In genomic region chr2:69980408-69980807, GRCh38 we compare ENCODE assay signal across 17 cellular contexts.
"Had no signal": no experiment of that assay in that cellular context is flagged by ENCODE, and none has a peak within 500 bp of the region (broad histone marks: within the 10 kb centered on the region; RNA-seq: fewer than 3 reads in every experiment).

No MANE protein-coding gene starts in this region.

- H3K27ac ChIP-seq: heart left ventricle, left ventricle myocardium inferior, neural progenitor cell, parathyroid adenoma, skin epidermis, thyroid gland, uterus, WERI-Rb-1 had no signal

- H3K4me3 ChIP-seq: heart left ventricle, left ventricle myocardium inferior, neural progenitor cell, skin epidermis, thyroid gland, uterus had no signal

- ATAC-seq: activated CD4-positive, alpha-beta T cell treated with anti-CD3 and anti-CD28 coated beads for 36 hours; activated CD8-positive, alpha-beta T cell treated with anti-CD3 and anti-CD28 coated beads, Interleukin-2, amount 10 ng/mL, durations not matched to agents 7 days and 5 days; activated naive CD8-positive, alpha-beta T cell treated with anti-CD3 and anti-CD28 coated beads, Interleukin-2, amount 50 U/mL, for 24 hours; heart left ventricle had no signal

- H3K4me1 Mint-ChIP-seq: neural progenitor cell had no signal

- H3K27ac Mint-ChIP-seq: activated CD4-positive, alpha-beta T cell treated with anti-CD3 and anti-CD28 coated beads for 36 hours; activated CD8-positive, alpha-beta T cell treated with anti-CD3 and anti-CD28 coated beads, Interleukin-2, amount 10 ng/mL, durations not matched to agents 7 days and 5 days; activated naive CD8-positive, alpha-beta T cell treated with anti-CD3 and anti-CD28 coated beads, Interleukin-2, amount 50 U/mL, for 24 hours had no signal

- H3K9me3 Mint-ChIP-seq: activated naive CD8-positive, alpha-beta T cell treated with anti-CD3 and anti-CD28 coated beads, Interleukin-2, amount 50 U/mL, for 24 hours; neural progenitor cell had no signal

- H3K4me3 Mint-ChIP-seq: activated CD4-positive, alpha-beta T cell treated with anti-CD3 and anti-CD28 coated beads for 36 hours; activated CD8-positive, alpha-beta T cell treated with anti-CD3 and anti-CD28 coated beads, Interleukin-2, amount 10 ng/mL, durations not matched to agents 7 days and 5 days; activated naive CD8-positive, alpha-beta T cell treated with anti-CD3 and anti-CD28 coated beads, Interleukin-2, amount 50 U/mL, for 24 hours; dendritic cell treated with granulocyte-macrophage colony-stimulating factor and Interleukin-4, amounts not matched to agents 40 ng/mL and 50 ng/mL, for 4 days; neural progenitor cell had no signal

- DNase-seq: activated CD4-positive, alpha-beta T cell treated with anti-CD3 and anti-CD28 coated beads for 36 hours; activated CD8-positive, alpha-beta memory T cell treated with anti-CD3 and anti-CD28 coated beads, Interleukin-2, amount 50 U/mL, for 48 hours; activated CD8-positive, alpha-beta T cell treated with anti-CD3 and anti-CD28 coated beads, Interleukin-2, amount 10 ng/mL, durations not matched to agents 7 days and 5 days; activated naive CD4-positive, alpha-beta T cell treated with Interleukin-2 at 50 U/mL for 16 hours; activated naive CD8-positive, alpha-beta T cell treated with anti-CD3 and anti-CD28 coated beads, Interleukin-2, amount 50 U/mL, for 24 hours; central memory CD4-positive, alpha-beta T cell; heart left ventricle; left ventricle myocardium inferior; mesendoderm; T1000; thyroid gland; uterus; WERI-Rb-1 had no signal

- H3K4me1 ChIP-seq: left ventricle myocardium inferior, neural progenitor cell, uterus had no signal

- H3K9me3 ChIP-seq: heart left ventricle, left ventricle myocardium inferior, thyroid gland, uterus had no signal

- H3K27me3 ChIP-seq: heart left ventricle, neural progenitor cell, thyroid gland, uterus had no signal

- H3K36me3 ChIP-seq: heart left ventricle, left ventricle myocardium inferior, neural progenitor cell, thyroid gland, uterus, WERI-Rb-1 had no signal

- H3K36me3 Mint-ChIP-seq: neural progenitor cell had no signal

- H3K27me3 Mint-ChIP-seq: activated CD4-positive, alpha-beta T cell treated with anti-CD3 and anti-CD28 coated beads for 36 hours; activated naive CD8-positive, alpha-beta T cell treated with anti-CD3 and anti-CD28 coated beads, Interleukin-2, amount 50 U/mL, for 24 hours; dendritic cell treated with granulocyte-macrophage colony-stimulating factor and Interleukin-4, amounts not matched to agents 40 ng/mL and 50 ng/mL, for 4 days had no signal
